Comparison of ENCODE assay signal across 9 cellular contexts in the genomic region with DNA sequence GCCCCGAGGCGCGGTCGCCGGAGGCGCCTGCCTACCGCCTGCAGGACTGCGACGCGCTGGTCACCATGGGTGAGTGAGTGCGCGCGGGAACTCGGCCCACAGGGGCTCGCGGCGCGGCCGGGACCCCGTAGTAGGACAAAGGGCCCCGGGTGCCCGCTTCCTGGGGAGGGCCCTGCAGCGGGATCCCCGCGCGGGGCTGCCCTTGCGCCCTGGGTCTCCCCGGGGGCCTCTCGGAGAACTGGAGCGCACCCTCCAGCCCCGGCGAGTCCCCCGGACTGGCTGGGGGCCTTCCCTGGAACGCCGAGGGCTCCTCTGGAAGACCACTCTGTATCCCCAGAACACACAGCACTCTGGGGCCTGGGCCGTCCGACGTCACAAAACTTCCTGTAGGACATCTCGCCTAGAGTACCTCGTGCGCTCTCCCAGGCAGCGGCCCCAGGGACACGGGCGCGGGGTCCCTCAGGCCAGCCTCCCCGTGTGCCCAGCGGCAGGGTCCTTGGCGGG.
A peak's percentile ranks its signal among the peaks of the same experiment; 100 is the strongest.
DNase-seq lines count a peak whose midpoint lies in the region; ATAC-seq and TF ChIP-seq lines count a peak whose summit lies in the region.
"Had no signal": no experiment of that assay in that cellular context is flagged by ENCODE, and none has a peak within 500 bp of the region (broad histone marks: within the 10 kb centered on the region; RNA-seq: fewer than 3 reads in every experiment).

No MANE protein-coding gene starts in this region.

- H3K9ac ChIP-seq in DND-41 (ENCODE audit: low read depth, low read length): peak overlapping the region; percentile 81

- peak overlapping the region; percentile 99 for H3K4me3 Mint-ChIP-seq in activated naive CD4-positive, alpha-beta T cell treated with anti-CD3 and anti-CD28 coated beads for 36 hours

- H3K27me3 Mint-ChIP-seq in activated naive CD4-positive, alpha-beta T cell treated with anti-CD3 and anti-CD28 coated beads for 36 hours (ENCODE audit: low read depth): no peaks in the 10 kb centered on the region

- H3K36me3 Mint-ChIP-seq in activated naive CD4-positive, alpha-beta T cell treated with anti-CD3 and anti-CD28 coated beads for 36 hours (ENCODE audit: low read depth): peaks cover 38% of the 10 kb centered on the region

- no peak for TF ChIP-seq CTCF in DND-41 (IDR thresholded peaks at IDR 0.05; ENCODE audit: borderline replicate concordance, extremely low read depth, low read length, poor library complexity, severe bottlenecking)
- no peak for TF ChIP-seq CTCF in uterus (IDR thresholded peaks at IDR 0.05)

- TF ChIP-seq POLR2A in uterus (IDR thresholded peaks at IDR 0.05): no peak

- 0 to 1% methylated on average over 14 to 29 of the region's 48 CpGs for WGBS in mesodermal cell (ENCODE audit: insufficient coverage in 2 of 2), 2 experiments
- 0% methylated on average over 48 of the region's 48 CpGs; no CpG with 5 or more reads in 1 of the 2 donors for WGBS in aorta, 2 donors

- peak overlapping the region; percentile 73 for H3K4me2 ChIP-seq in DND-41 (ENCODE audit: insufficient read depth, low read length)

- H3K79me2 ChIP-seq in DND-41 (ENCODE audit: insufficient read depth, low read length): peaks cover 56% of the 10 kb centered on the region

- H3K4me3 ChIP-seq in DND-41 (ENCODE audit: low read depth in 1 of 2, low read length in 2 of 2) (peak overlapping the region; percentile 51 to 75; a peak in 3 of 4 replicates), mesodermal cell (ENCODE audit: extremely low read depth, insufficient read depth, low read length, poor library complexity, severe bottlenecking) (peak overlapping the region; percentile 57), aorta (ENCODE audit: low read length in 2 of 2) (peak overlapping the region in 1 of 2 donors; percentile 44), uterus (no peak overlapping the region)

- H4K20me1 ChIP-seq in DND-41 (ENCODE audit: insufficient read depth, low read length): peaks cover 30% of the 10 kb centered on the region

- H3K4me1 Mint-ChIP-seq in activated naive CD4-positive, alpha-beta T cell treated with anti-CD3 and anti-CD28 coated beads for 36 hours (ENCODE audit: low read depth): peaks cover 26% of the 10 kb centered on the region

- ATAC-seq in DND-41 (ENCODE audit: insufficient read depth, low read depth) (peak; percentile 4), HG02884 (IDR thresholded peaks at IDR 0.05; ENCODE audit: unreplicated experiment) (peak; percentile 18), GM18517 (IDR thresholded peaks at IDR 0.05; ENCODE audit: unreplicated experiment) (no peak), aorta (ENCODE audit: low FRiP score) (no peak)

- H3K4me1 ChIP-seq in DND-41 (ENCODE audit: insufficient read depth, low read length) (peaks cover 51% of the 10 kb centered on the region), mesodermal cell (ENCODE audit: control insufficient read depth, insufficient read depth, low read length, poor library complexity, severe bottlenecking) (peaks cover 4% of the 10 kb centered on the region), aorta (ENCODE audit: control insufficient read depth in 1 of 2, insufficient read depth in 2 of 2, low read length in 2 of 2) (no peaks in the 10 kb centered on the region), uterus (no peaks in the 10 kb centered on the region)

- H3K27ac ChIP-seq in DND-41 (ENCODE audit: low read length): peak overlapping the region; percentile 84
- peak overlapping the region; percentile 10 for H3K27ac ChIP-seq in mesodermal cell (ENCODE audit: low read depth, low read length, severe bottlenecking)
- H3K27ac ChIP-seq in aorta (ENCODE audit: low read depth in 1 of 2, low read length in 2 of 2): peak overlapping the region in 1 of 2 donors; percentile 70
- no peak overlapping the region for H3K27ac ChIP-seq in uterus

- CTCF ChIA-PET in activated naive CD4-positive, alpha-beta T cell treated with anti-CD3 and anti-CD28 coated beads for 36 hours (lab: Charles Lee): no interaction called here

- peak overlapping the region; percentile 72 for H2AFZ ChIP-seq in DND-41 (ENCODE audit: low read depth, low read length)

- H3K27me3 ChIP-seq in DND-41 (ENCODE audit: insufficient read depth, low read length, poor library complexity) (no peaks in the 10 kb centered on the region), aorta (ENCODE audit: control insufficient read depth in 1 of 2, insufficient read depth in 2 of 2, low read length in 1 of 2) (no peaks in the 10 kb centered on the region), uterus (no peaks in the 10 kb centered on the region)

- peak overlapping the region; percentile 97 for H3K27ac Mint-ChIP-seq in activated naive CD4-positive, alpha-beta T cell treated with anti-CD3 and anti-CD28 coated beads for 36 hours

- no peaks in the 10 kb centered on the region for H3K9me3 Mint-ChIP-seq in activated naive CD4-positive, alpha-beta T cell treated with anti-CD3 and anti-CD28 coated beads for 36 hours

- H3K9me3 ChIP-seq in DND-41 (ENCODE audit: insufficient read depth, low read length, severe bottlenecking) (no peaks in the 10 kb centered on the region), mesodermal cell (ENCODE audit: control insufficient read depth, low read length) (no peaks in the 10 kb centered on the region), aorta (ENCODE audit: control insufficient read depth, low read length) (no peaks in the 10 kb centered on the region), uterus (no peaks in the 10 kb centered on the region)

- intact Hi-C loops in activated naive CD4-positive, alpha-beta T cell treated with anti-CD3 and anti-CD28 coated beads for 36 hours (cut with micrococcal nuclease): loop anchor here (5.0 to 10.0 kb wide), 2 partner anchors 170 to 598 kb away; no protein-coding TSS in a partner anchor
- intact Hi-C loops in aorta (cut with DNase I): no loop called here
- intact Hi-C loops in uterus (cut with DNase I; ENCODE audit: low total_unique reads): no loop called here

- H3K36me3 ChIP-seq in DND-41 (ENCODE audit: insufficient read depth, low read length) (peaks cover 2% of the 10 kb centered on the region; the same call in 1 of the 2 replicates), mesodermal cell (ENCODE audit: control insufficient read depth, insufficient read depth, low read length) (no peaks in the 10 kb centered on the region), aorta (ENCODE audit: control insufficient read depth in 1 of 2, insufficient read depth in 2 of 2, low read length in 1 of 2) (no peaks in the 10 kb centered on the region), uterus (no peaks in the 10 kb centered on the region)

- DNase-seq in DND-41 (peak; percentile 19), aorta (no peak), DMS79 (lab: John Stamatoyannopoulos, UW) (no peak), uterus (no peak)
- no peak for DNase-seq in activated naive CD4-positive, alpha-beta T cell treated with anti-CD3 and anti-CD28 coated beads for 36 hours
- DNase-seq: NCI-H748 treated with DMSO at 0.1 percent for 48 hours had no signal

Comparison
In these comparisons a context has a peak if more than half of its experiments do, and no peak if none do; other contexts are left out.
1. ATAC-seq: peak in DND-41 (single experiment) and HG02884 (single experiment); none in GM18517 (single experiment) and aorta (single experiment).
2. H3K27ac ChIP-seq: peak in DND-41 (single experiment) and mesodermal cell (single experiment); none in uterus (0 of 2).
3. H3K4me3 ChIP-seq: peak in DND-41 (2 of 2) and mesodermal cell (single experiment); none in uterus (0 of 2).